In the genomic region with DNA sequence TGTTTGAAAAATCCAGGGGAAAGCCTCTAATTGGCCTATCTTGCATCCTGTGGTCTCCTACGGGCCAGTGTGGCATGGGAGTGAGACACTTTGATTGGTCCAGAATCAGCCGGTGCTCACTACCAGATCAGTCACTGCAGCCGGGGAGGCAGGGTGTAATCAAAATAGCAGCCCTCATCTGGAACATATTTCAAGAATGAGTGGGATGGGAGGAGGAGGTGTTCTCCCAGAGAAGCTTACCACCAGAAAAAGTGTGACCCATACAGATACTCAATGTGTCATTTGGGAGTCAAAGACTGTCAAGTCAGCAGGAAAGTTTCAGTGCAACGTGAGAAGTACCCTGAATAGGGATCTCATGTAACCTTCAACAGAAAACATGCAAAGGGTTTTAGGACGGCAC, we compare ENCODE assay signal across 20 cellular contexts.
DNase-seq lines count a peak whose midpoint lies in the region; ATAC-seq and TF ChIP-seq lines count a peak whose summit lies in the region.
"Had no signal": no experiment of that assay in that cellular context is flagged by ENCODE, and none has a peak within 500 bp of the region (broad histone marks: within the 10 kb centered on the region; RNA-seq: fewer than 3 reads in every experiment).

No MANE protein-coding gene starts in this region.

- H2AFZ ChIP-seq in IMR-90 (replicated peaks; ENCODE audit: low read length, poor library complexity) = peak overlapping the region; percentile 58

- H4K91ac ChIP-seq in IMR-90 (ENCODE audit: insufficient read depth, low read depth, low read length) = no peak overlapping the region

- H3K27me3 ChIP-seq in IMR-90 (ENCODE audit: control insufficient read depth, insufficient read depth, low read length) (peaks cover 2% of the 10 kb centered on the region; the same call in 1 of the 2 replicates), BE2C (no peaks in the 10 kb centered on the region)
- H3K27me3 ChIP-seq: colonic mucosa, tibial nerve had no signal

- H3K9me3 ChIP-seq in IMR-90 (ENCODE audit: control insufficient read depth, insufficient read depth, low read length) (no peaks in the 10 kb centered on the region), BE2C (no peaks in the 10 kb centered on the region)
- H3K9me3 ChIP-seq: Caco-2, colonic mucosa, tibial nerve had no signal

- H3K36me3 ChIP-seq in IMR-90 (ENCODE audit: control insufficient read depth, insufficient read depth, low read length) (no peaks in the 10 kb centered on the region), BE2C (no peaks in the 10 kb centered on the region)
- H3K36me3 ChIP-seq: colonic mucosa, tibial nerve had no signal

- H3K27ac ChIP-seq in IMR-90 (ENCODE audit: insufficient read depth, low read length) = no peak overlapping the region
- H3K27ac ChIP-seq: colonic mucosa, tibial nerve had no signal

- H2AK9ac ChIP-seq in IMR-90 (replicated peaks; ENCODE audit: low read depth, low read length, poor library complexity) = peak overlapping the region; percentile 61

- H3K4me3 ChIP-seq in AG10803 (ENCODE audit: low read length) (no peak overlapping the region), IMR-90 (ENCODE audit: insufficient read depth, low read depth, low read length) (no peak overlapping the region), cardiac fibroblast (replicated peaks in 1 of 2; ENCODE audit: low read depth in 2 of 2, low read length in 2 of 2) (no peak overlapping the region), BE2C (ENCODE audit: low read depth, low read length) (no peak overlapping the region)
- H3K4me3 ChIP-seq: colonic mucosa, tibial nerve had no signal

- no peak overlapping the region for H2BK5ac ChIP-seq in IMR-90 (ENCODE audit: low read depth, low read length, poor library complexity, severe bottlenecking)

- no CpG with 5 or more reads among the region's 5 CpGs for WGBS in IMR-90 (ENCODE audit: extremely low coverage in 2 of 2, insufficient read length in 1 of 2), 2 experiments

- no peak overlapping the region; the same call in 1 of the 2 replicates for H2AK5ac ChIP-seq in IMR-90 (ENCODE audit: low read depth, low read length)

- no peak overlapping the region for H3K56ac ChIP-seq in IMR-90 (ENCODE audit: extremely low read depth, insufficient read depth, low read length)

- in situ Hi-C loops in IMR-90 (cut with MboI; ENCODE audit: low sequenced_read_pairs) = no loop called here

- TF ChIP-seq RAD21 in IMR-90 (IDR thresholded peaks at IDR 0.05; ENCODE audit: low read length) = no peak

- dilution Hi-C loops in IMR-90 (cut with HindIII; ENCODE audit: low sequenced_read_pairs, unreplicated experiment) = no loop called here

- no peak for TF ChIP-seq POLR2A in IMR-90 (IDR thresholded peaks at IDR 0.05; ENCODE audit: low read depth, low read length)

- no peak overlapping the region; the same call in 1 of the 2 replicates for H3K4ac ChIP-seq in IMR-90 (ENCODE audit: low read depth, low read length)

- BruUV-seq in IMR-90 (replicated peaks; lab: Mats Ljungman, UMichigan) = no TSS peak

- H3K9me1 ChIP-seq in IMR-90 (ENCODE audit: insufficient read depth, low read length) = peaks cover 3% of the 10 kb centered on the region; the same call in 1 of the 2 replicates

- H2BK20ac ChIP-seq in IMR-90 (ENCODE audit: low read depth, low read length) = peak overlapping the region; percentile 35; the same call in 1 of the 2 replicates

- H3K4me1 ChIP-seq in IMR-90 (ENCODE audit: control insufficient read depth, insufficient read depth, low read length) = peaks cover 4% of the 10 kb centered on the region; the same call in 1 of the 2 replicates
- H3K4me1 ChIP-seq in BE2C = no peaks in the 10 kb centered on the region
- H3K4me1 ChIP-seq: Caco-2, colonic mucosa, tibial nerve had no signal

- 0 out of 2 replicates have a peak overlapping the region, but pooled peaks have one; percentile 23 for H2BK120ac ChIP-seq in IMR-90 (ENCODE audit: low read depth, low read length)

- H3K4me2 ChIP-seq in IMR-90 (ENCODE audit: low read depth, low read length) = no peak overlapping the region

- POLR2A ChIA-PET in IMR-90 (lab: Charles Lee; ENCODE audit: unreplicated experiment) = no interaction called here

- ATAC-seq in IMR-90 (ENCODE audit: low read depth) (peak; percentile 62), Right ventricle myocardium superior (ENCODE audit: poor library complexity) (no peak), GM21390 (IDR thresholded peaks at IDR 0.05; ENCODE audit: unreplicated experiment) (no peak)
- ATAC-seq: right cardiac atrium had no signal

- CTCF ChIA-PET in IMR-90 (lab: Yijun Ruan, JAX) = interaction anchor here (1.2 kb wide), 1 partner anchor 8 kb away, joined by 3 read pairs; no protein-coding TSS in a partner anchor

- H3K79me1 ChIP-seq in IMR-90 (ENCODE audit: low read depth in 1 of 2, low read length in 2 of 2) = no peaks in the 10 kb centered on the region

- no peak overlapping the region for H3K9ac ChIP-seq in IMR-90 (ENCODE audit: low read depth, low read length)

- no peak overlapping the region; the same call in 1 of the 2 replicates for H3K14ac ChIP-seq in IMR-90 (replicated peaks; ENCODE audit: low read depth, low read length)

- intact Hi-C loops in IMR-90 (cut with micrococcal nuclease) = no loop called here
- intact Hi-C loops in Right ventricle myocardium superior (cut with DNase I) = no loop called here

- H4K8ac ChIP-seq in IMR-90 (ENCODE audit: low read depth in 2 of 2, low read length in 2 of 2) = no peak overlapping the region

- TF ChIP-seq CTCF in AG10803 (conservative IDR thresholded peaks at IDR 0.05; ENCODE audit: low read length) (no peak), IMR-90 (conservative IDR thresholded peaks at IDR 0.05; ENCODE audit: low read depth, low read length) (no peak), cardiac fibroblast (IDR thresholded peaks at IDR 0.05; ENCODE audit: low read depth, low read length) (no peak), BE2C (IDR thresholded peaks at IDR 0.05; ENCODE audit: low read depth, low read length) (no peak)

- H3K23ac ChIP-seq in IMR-90 (ENCODE audit: low read depth, low read length) = no peak overlapping the region; the same call in 1 of the 2 replicates

- H4K5ac ChIP-seq in IMR-90 (ENCODE audit: low read depth, low read length) = no peak overlapping the region

- DNase-seq in AG10803 (ENCODE audit: low read depth) = peak; percentile 85
- DNase-seq in IMR-90 = peak; percentile 37
- peak; percentile 14 to 69 for DNase-seq in cardiac fibroblast (ENCODE audit: low read depth in 2 of 2)
- peak; percentile 39 for DNase-seq in myocyte (ENCODE audit: low read depth)
- DNase-seq in BE2C = no peak
- no peak for DNase-seq in Right ventricle myocardium superior
- DNase-seq in SHP77 (lab: John Stamatoyannopoulos, UW) = no peak
- DNase-seq: activated CD4-positive, alpha-beta T cell treated with anti-CD3 and anti-CD28 coated beads, Interleukin-2, amount 10 ng/mL, durations not matched to agents 24 days and 14 days; activated CD8-positive, alpha-beta memory T cell treated with anti-CD3 and anti-CD28 coated beads, Interleukin-2, amount 50 U/mL, for 48 hours; activated naive CD4-positive, alpha-beta T cell; aorta; Caco-2; colonic mucosa; NCI-H187 treated with DMSO at 0.1 percent for 48 hours; nucleus accumbens; right cardiac atrium; RPMI8226; stimulated activated naive CD4-positive, alpha-beta T cell had no signal

- peak overlapping the region; percentile 68; the same call in 1 of the 3 replicates for H2BK15ac ChIP-seq in IMR-90 (ENCODE audit: low read depth, low read length)

- H3K18ac ChIP-seq in IMR-90 (ENCODE audit: low read depth, low read length) = no peak overlapping the region

- H4K20me1 ChIP-seq in IMR-90 (ENCODE audit: insufficient read depth, low read length) = no peaks in the 10 kb centered on the region

TF ChIP-seq in IMR-90, 13 proteins besides CTCF, POLR2A, EP300 and RAD21:
- TF ChIP-seq SMC3 (IDR thresholded peaks at IDR 0.05; ENCODE audit: low read depth, low read length) (no peak), MAFK (IDR thresholded peaks at IDR 0.05; ENCODE audit: low read depth, low read length) (peak; percentile 92), CHD1 (IDR thresholded peaks at IDR 0.05; ENCODE audit: low read depth, low read length) (no peak), CEBPB (IDR thresholded peaks at IDR 0.05; ENCODE audit: low read depth, low read length) (no peak), RFX5 (IDR thresholded peaks at IDR 0.05; ENCODE audit: low read depth, low read length) (no peak), BHLHE40 (IDR thresholded peaks at IDR 0.05; ENCODE audit: low read depth, low read length) (no peak)
- TF ChIP-seq, protein P1, sequence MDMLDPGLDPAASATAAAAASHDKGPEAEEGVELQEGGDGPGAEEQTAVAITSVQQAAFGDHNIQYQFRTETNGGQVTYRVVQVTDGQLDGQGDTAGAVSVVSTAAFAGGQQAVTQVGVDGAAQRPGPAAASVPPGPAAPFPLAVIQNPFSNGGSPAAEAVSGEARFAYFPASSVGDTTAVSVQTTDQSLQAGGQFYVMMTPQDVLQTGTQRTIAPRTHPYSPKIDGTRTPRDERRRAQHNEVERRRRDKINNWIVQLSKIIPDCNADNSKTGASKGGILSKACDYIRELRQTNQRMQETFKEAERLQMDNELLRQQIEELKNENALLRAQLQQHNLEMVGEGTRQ (IDR thresholded peaks at IDR 0.05; ENCODE audit: low read depth, low read length) = no peak

Comparison
In these comparisons a context has a peak if more than half of its experiments do, and no peak if none do; other contexts are left out.
1. DNase-seq: peak in AG10803 (single experiment), IMR-90 (single experiment), cardiac fibroblast (2 of 2) and myocyte (single experiment); none in BE2C (single experiment), Right ventricle myocardium superior (single experiment) and SHP77 (0 of 2).